Comparison of ENCODE assay signal across 12 cellular contexts in the genomic region with DNA sequence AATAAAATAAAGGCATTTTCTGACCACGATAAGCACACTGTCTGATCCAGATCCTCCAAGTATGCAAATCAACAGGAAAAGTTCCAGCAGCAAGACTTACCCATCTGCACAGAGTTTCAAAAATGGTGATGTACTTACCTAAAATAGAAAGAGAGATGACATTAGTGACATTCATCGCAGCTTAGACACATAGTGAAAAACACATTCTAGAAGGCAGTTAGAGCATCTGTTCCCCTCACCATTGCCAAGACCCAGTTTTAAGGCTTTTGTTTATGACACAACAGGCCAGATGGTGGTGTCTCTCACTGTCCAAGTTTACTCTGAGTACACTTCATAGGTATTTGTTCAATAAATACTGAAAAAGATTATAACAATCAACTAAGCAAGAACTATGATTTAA.
DNase-seq lines count a peak whose midpoint lies in the region; ATAC-seq, FAIRE-seq and TF ChIP-seq lines count a peak whose summit lies in the region.
"Had no signal": no experiment of that assay in that cellular context is flagged by ENCODE, and none has a peak within 500 bp of the region (broad histone marks: within the 10 kb centered on the region; RNA-seq: fewer than 3 reads in every experiment).

No MANE protein-coding gene starts in this region.

- TF ChIP-seq RAD21 in SK-N-SH (IDR thresholded peaks at IDR 0.05; ENCODE audit: low read length), result no peak
- TF ChIP-seq RAD21 in HepG2 (CRISPR knock-in tag; IDR thresholded peaks at IDR 0.05), result no peak

- H3K9me3 ChIP-seq in SK-N-SH (no peaks in the 10 kb centered on the region), OCI-LY7 (ENCODE audit: low read length) (no peaks in the 10 kb centered on the region), HepG2 (ENCODE audit: low read length) (no peaks in the 10 kb centered on the region), body of pancreas (no peaks in the 10 kb centered on the region)

- peaks cover 13% of the 10 kb centered on the region for H3K36me3 Mint-ChIP-seq in type B pancreatic cell

- 73% methylated on average over 2 of the region's 2 CpGs for WGBS in SK-N-SH (ENCODE audit: low lambda C conversion rate)
- 94% methylated on average over 2 of the region's 2 CpGs for WGBS in HepG2 (ENCODE audit: low lambda C conversion rate)
- 69 to 94% methylated on average over 2 of the region's 2 CpGs for WGBS in body of pancreas, 2 donors

- no peaks in the 10 kb centered on the region for H3F3A ChIP-seq in SK-N-SH (replicated peaks; ENCODE audit: insufficient read depth)

- H3K36me3 ChIP-seq in SK-N-SH (replicated peaks in 1 of 2; ENCODE audit: control insufficient read depth in 1 of 2, insufficient read depth in 2 of 2, low read length in 1 of 2), result no peaks in the 10 kb centered on the region
- no peaks in the 10 kb centered on the region for H3K36me3 ChIP-seq in OCI-LY7 (ENCODE audit: insufficient read depth, low read length)
- H3K36me3 ChIP-seq in HepG2 (replicated peaks in 1 of 2; ENCODE audit: control insufficient read depth in 1 of 2, insufficient read depth in 2 of 2, low read length in 2 of 2), result no peaks in the 10 kb centered on the region
- no peaks in the 10 kb centered on the region for H3K36me3 ChIP-seq in body of pancreas (replicated peaks in 1 of 2; ENCODE audit: insufficient read depth in 1 of 2, low read depth in 2 of 2)

- no peak for TF ChIP-seq CTCF in SK-N-SH (IDR thresholded peaks at IDR 0.05)
- TF ChIP-seq CTCF in OCI-LY7 (conservative IDR thresholded peaks at IDR 0.05; ENCODE audit: low read length), result no peak
- TF ChIP-seq CTCF in type B pancreatic cell (conservative IDR thresholded peaks at IDR 0.05), result no peak
- no peak for TF ChIP-seq CTCF in HepG2 (CRISPR knock-in tag; IDR thresholded peaks at IDR 0.05)
- TF ChIP-seq CTCF in body of pancreas (IDR thresholded peaks at IDR 0.05), result no peak

- no peak for FAIRE-seq in HepG2 (lab: Jason Lieb, UNC)
- FAIRE-seq: A204.1 had no signal

- H3K27ac Mint-ChIP-seq in type B pancreatic cell, result no peak overlapping the region

- H3K27me3 Mint-ChIP-seq in type B pancreatic cell, result no peaks in the 10 kb centered on the region

- H3K4me1 Mint-ChIP-seq in type B pancreatic cell (ENCODE audit: unreplicated experiment), result peaks cover 7% of the 10 kb centered on the region
- H3K4me1 Mint-ChIP-seq: central memory CD8-positive, alpha-beta T cell had no signal

- no peak overlapping the region for H3K4me2 ChIP-seq in SK-N-SH
- peak overlapping the region; percentile 33 for H3K4me2 ChIP-seq in OCI-LY7 (ENCODE audit: low read length)
- no peak overlapping the region for H3K4me2 ChIP-seq in HepG2 (ENCODE audit: low read depth, low read length)

- no peak overlapping the region for H3K9ac ChIP-seq in SK-N-SH
- H3K9ac ChIP-seq in HepG2 (ENCODE audit: insufficient read depth, low read depth, low read length), result no peak overlapping the region

- intact Hi-C loops in OCI-LY7 (cut with micrococcal nuclease; ENCODE audit: unreplicated experiment), result no loop called here
- intact Hi-C loops in HepG2 (cut with micrococcal nuclease; ENCODE audit: unreplicated experiment), result no loop called here
- intact Hi-C loops in body of pancreas (cut with DNase I), result no loop called here

- POLR2A ChIA-PET in SK-N-SH (lab: Yijun Ruan, JAX), result no interaction called here
- POLR2A ChIA-PET in OCI-LY7 (lab: Charles Lee), result interaction anchor here (0.9 kb wide), 1 partner anchor 10 kb away, joined by 5 read pairs; no protein-coding TSS in a partner anchor
- POLR2A ChIA-PET in HepG2 (lab: Yijun Ruan, JAX), result no interaction called here

- no peak overlapping the region for H3K4me3 ChIP-seq in SK-N-SH (ENCODE audit: low read depth in 2 of 2, low read length in 1 of 2)
- no peak overlapping the region for H3K4me3 ChIP-seq in OCI-LY7 (ENCODE audit: low read depth, low read length, poor library complexity, severe bottlenecking)
- no peak overlapping the region for H3K4me3 ChIP-seq in HepG2 (replicated peaks in 1 of 3; ENCODE audit: insufficient read depth in 1 of 3, low read depth in 2 of 3, low read length in 3 of 3)
- no peak overlapping the region for H3K4me3 ChIP-seq in body of pancreas

- no peaks in the 10 kb centered on the region for H3K9me2 ChIP-seq in SK-N-SH
- H3K9me2 ChIP-seq in OCI-LY7 (ENCODE audit: insufficient read depth, low read length), result no peaks in the 10 kb centered on the region

- in situ Hi-C loops in HepG2 (cut with HindIII; ENCODE audit: extremely low pct_ligation_motif_present, low pct_unique_long_range_greater_than_20kb), result no loop called here

- DNase-seq in SK-N-SH (no peak), OCI-LY7 (ENCODE audit: low spot score) (peak; percentile 24), type B pancreatic cell (ENCODE audit: extremely low spot score, unreplicated experiment) (no peak), HepG2 (ENCODE audit: low spot score) (no peak), body of pancreas (no peak)
- DNase-seq in stimulated activated naive CD4-positive, alpha-beta T cell (lab: John Stamatoyannopoulos, UW), result no peak
- DNase-seq: kidney, Right ventricle myocardium superior had no signal

- TF ChIP-seq EP300 in SK-N-SH (IDR thresholded peaks at IDR 0.05; ENCODE audit: borderline replicate concordance in 1 of 2, low read depth in 1 of 2, low read length in 1 of 2), result no peak
- no peak for TF ChIP-seq EP300 in HepG2 (IDR thresholded peaks at IDR 0.05; ENCODE audit: low read depth in 2 of 2, low read length in 2 of 2)
- no peak for TF ChIP-seq EP300 in HepG2 (CRISPR knock-in tag; IDR thresholded peaks at IDR 0.05; ENCODE audit: borderline replicate concordance)

- H3K27me3 ChIP-seq in SK-N-SH (ENCODE audit: insufficient read depth) (no peaks in the 10 kb centered on the region), HepG2 (ENCODE audit: control insufficient read depth in 1 of 2, insufficient read depth in 2 of 2, low read length in 2 of 2) (no peaks in the 10 kb centered on the region), body of pancreas (no peaks in the 10 kb centered on the region)

- BruUV-seq in OCI-LY7 (replicated peaks; lab: Mats Ljungman, UMichigan), result no TSS peak
- BruUV-seq in HepG2 (replicated peaks; lab: Mats Ljungman, UMichigan), result no TSS peak

- peak; percentile 38; the same call in 1 of the 3 replicates for ATAC-seq in SK-N-SH treated with all-trans-retinoic acid at 6 μM for 48 hours
- peak; percentile 52 for ATAC-seq in HG02938 (IDR thresholded peaks at IDR 0.05; ENCODE audit: unreplicated experiment)
- no peak for ATAC-seq in HepG2
- ATAC-seq in body of pancreas, result no peak

- H2AFZ ChIP-seq in SK-N-SH (ENCODE audit: low read depth) (no peak overlapping the region), OCI-LY7 (ENCODE audit: low read length) (no peak overlapping the region), HepG2 (ENCODE audit: low read length) (no peak overlapping the region)

- H3K27ac ChIP-seq in SK-N-SH (ENCODE audit: low read depth in 2 of 2, low read length in 1 of 2) (no peak overlapping the region; a peak in 1 of 4 replicates), OCI-LY7 (ENCODE audit: low read depth, low read length, poor library complexity, severe bottlenecking) (no peak overlapping the region), HepG2 (ENCODE audit: extremely low read length, insufficient read depth, low read length) (no peak overlapping the region), body of pancreas (no peak overlapping the region)

- no peak for TF ChIP-seq POLR2A in HepG2 (IDR thresholded peaks at IDR 0.05; ENCODE audit: insufficient read depth in 1 of 2, low read depth in 2 of 2, low read length in 2 of 2)
- no peak for TF ChIP-seq POLR2A in body of pancreas (IDR thresholded peaks at IDR 0.05)

- H3K9me3 Mint-ChIP-seq in type B pancreatic cell, result no peaks in the 10 kb centered on the region

- H3K79me2 ChIP-seq in SK-N-SH (ENCODE audit: insufficient read depth), result no peaks in the 10 kb centered on the region
- H3K79me2 ChIP-seq in OCI-LY7 (ENCODE audit: insufficient read depth, low read depth, low read length), result no peaks in the 10 kb centered on the region
- H3K79me2 ChIP-seq in HepG2 (ENCODE audit: insufficient read depth, low read length), result no peaks in the 10 kb centered on the region

- H3K4me1 ChIP-seq in SK-N-SH (ENCODE audit: control insufficient read depth in 1 of 2, insufficient read depth in 2 of 2, low read depth in 1 of 2, low read length in 1 of 2) (peaks cover 0 to 7% of the 10 kb centered on the region in 2 experiments; a peak in 2 of 4 replicates), OCI-LY7 (ENCODE audit: insufficient read depth, low read length, poor library complexity, severe bottlenecking) (peaks cover 10% of the 10 kb centered on the region), HepG2 (ENCODE audit: insufficient read depth, low read length) (no peaks in the 10 kb centered on the region), body of pancreas (no peaks in the 10 kb centered on the region)

- H3K4me3 Mint-ChIP-seq in type B pancreatic cell, result no peak overlapping the region
- H3K4me3 Mint-ChIP-seq: central memory CD8-positive, alpha-beta T cell had no signal

- no peaks in the 10 kb centered on the region for H4K20me1 ChIP-seq in SK-N-SH (ENCODE audit: insufficient read depth)
- H4K20me1 ChIP-seq in OCI-LY7 (ENCODE audit: insufficient read depth, low read length), result no peaks in the 10 kb centered on the region
- no peaks in the 10 kb centered on the region for H4K20me1 ChIP-seq in HepG2 (ENCODE audit: insufficient read depth, low read length)

- CTCF ChIA-PET in SK-N-SH (lab: Yijun Ruan, JAX), result interaction anchor here (1.1 kb wide), 1 partner anchor 12 kb away, joined by 6 read pairs; no protein-coding TSS in a partner anchor
- CTCF ChIA-PET in OCI-LY7 (lab: Charles Lee; ENCODE audit: unreplicated experiment), result no interaction called here
- CTCF ChIA-PET in HepG2 (lab: Yijun Ruan, JAX; ENCODE audit: low intra/inter-chr PET ratio, low total read pairs), result no interaction called here

TF ChIP-seq in SK-N-SH treated with all-trans-retinoic acid at 6 μM for 48 hours, 23 proteins besides CTCF, POLR2A, EP300 and RAD21:
- TF ChIP-seq ZNF8 (CRISPR knock-in tag; IDR thresholded peaks at IDR 0.05), result no peak

TF ChIP-seq in SK-N-SH, 30 proteins besides CTCF, POLR2A, EP300 and RAD21 (continues in another document):
- no peak for TF ChIP-seq NRF1 (IDR thresholded peaks at IDR 0.05; ENCODE audit: low read depth, low read length)
- TF ChIP-seq GABPA (IDR thresholded peaks at IDR 0.05; ENCODE audit: low read depth), result no peak
- TF ChIP-seq TAF1 (IDR thresholded peaks at IDR 0.05; ENCODE audit: borderline replicate concordance, low read depth, low read length), result no peak
- TF ChIP-seq MXI1 (IDR thresholded peaks at IDR 0.05; ENCODE audit: low read depth, low read length), result no peak
- no peak for TF ChIP-seq SIN3A (IDR thresholded peaks at IDR 0.05; ENCODE audit: borderline replicate concordance, low read depth, low read length)
- no peak for TF ChIP-seq EZH2phosphoT487 (IDR thresholded peaks at IDR 0.05; ENCODE audit: borderline replicate concordance, low read depth)

TF ChIP-seq in HepG2, 621 proteins besides CTCF, POLR2A, EP300 and RAD21 (continues in another document):
- TF ChIP-seq JUN (CRISPR knock-in tag; IDR thresholded peaks at IDR 0.05) (no peak), CREB1 (IDR thresholded peaks at IDR 0.05) (no peak), CREB1 (CRISPR knock-in tag; IDR thresholded peaks at IDR 0.05) (no peak), CREBL2 (CRISPR knock-in tag; IDR thresholded peaks at IDR 0.05; ENCODE audit: borderline replicate concordance) (no peak), ADNP (CRISPR knock-in tag; IDR thresholded peaks at IDR 0.05) (no peak)

Comparison
In these comparisons a context has a peak if more than half of its experiments do, and no peak if none do; other contexts are left out.
1. ATAC-seq: peak in SK-N-SH treated with all-trans-retinoic acid at 6 μM for 48 hours (single experiment) and HG02938 (single experiment); none in HepG2 (single experiment) and body of pancreas (single experiment).